ENCODE assay signal across 31 cellular contexts in the genomic region with DNA sequence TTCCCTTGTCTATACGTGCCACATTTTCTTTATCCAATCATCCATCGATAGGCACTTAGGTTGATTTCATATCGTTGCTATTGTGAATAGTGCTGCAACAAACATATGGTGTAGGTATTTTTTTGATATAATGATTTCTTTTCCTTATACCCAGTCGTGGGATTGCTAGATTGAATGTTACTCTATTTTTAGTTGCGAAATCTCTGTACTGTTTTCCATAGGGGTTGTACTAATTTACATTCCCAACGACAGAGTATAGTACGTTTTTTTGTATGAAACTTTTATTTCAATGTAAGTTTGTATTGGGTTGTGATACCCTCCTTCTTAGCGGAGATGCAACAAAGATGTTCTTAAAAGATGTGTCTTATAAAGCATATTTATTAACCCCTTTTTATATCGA.
"Had no signal": no experiment of that assay in that cellular context is flagged by ENCODE, and none has a peak within 500 bp of the region (broad histone marks: within the 10 kb centered on the region; RNA-seq: fewer than 3 reads in every experiment).

No MANE protein-coding gene starts in this region.

- H3K4me3 ChIP-seq: neural progenitor cell, ovary, psoas muscle, skin epidermis, smooth muscle cell, spleen, suprapubic skin, testis, tibial artery, transverse colon, upper lobe of right lung, uterus had no signal

- H3K36me3 ChIP-seq: neural progenitor cell, ovary, spleen, suprapubic skin, tibial artery, transverse colon, upper lobe of right lung, uterus had no signal

- H3K36me3 Mint-ChIP-seq: natural killer cell treated with Interleukin-12 subunit alpha and Interleukin-12 subunit beta and Interleukin-15 and Interleukin-18, amount 100 ng/mL, for 72 hours; neural progenitor cell; stimulated activated memory B cell treated with anti-CD40 and anti-IgM and Interleukin-4, amounts not matched to agents 10 μg/mL and 1 μg/mL and 100 μg/mL, for 72 hours; type B pancreatic cell had no signal

- H3K79me2 ChIP-seq: parathyroid adenoma had no signal

- H3K27me3 Mint-ChIP-seq: natural killer cell treated with Interleukin-12 subunit alpha and Interleukin-12 subunit beta and Interleukin-15 and Interleukin-18, amount 100 ng/mL, for 72 hours; stimulated activated memory B cell treated with anti-CD40 and anti-IgM and Interleukin-4, amounts not matched to agents 10 μg/mL and 1 μg/mL and 100 μg/mL, for 72 hours; type B pancreatic cell had no signal

- H3K27ac Mint-ChIP-seq: naive thymus-derived CD8-positive, alpha-beta T cell; natural killer cell treated with Interleukin-12 subunit alpha and Interleukin-12 subunit beta and Interleukin-15 and Interleukin-18, amount 100 ng/mL, for 72 hours; neural progenitor cell; progenitor cell of endocrine pancreas; stimulated activated memory B cell treated with anti-CD40 and anti-IgM and Interleukin-4, amounts not matched to agents 10 μg/mL and 1 μg/mL and 100 μg/mL, for 72 hours; stimulated activated naive CD8-positive, alpha-beta T cell treated with anti-CD3 and anti-CD28 coated beads, Interleukin-15, amount 100 ng/mL, for 72 hours; type B pancreatic cell had no signal

- H3K27me3 ChIP-seq: ovary, spleen, suprapubic skin, testis, tibial artery, transverse colon, upper lobe of right lung, uterus had no signal

- H3K9ac ChIP-seq: neural progenitor cell, parathyroid adenoma had no signal

- H3K27ac ChIP-seq: neural progenitor cell, ovary, parathyroid adenoma, psoas muscle, skin epidermis, spleen, suprapubic skin, testis, tibial artery, transverse colon, upper lobe of right lung, uterus had no signal

- H3K9me3 ChIP-seq: ovary, psoas muscle, suprapubic skin, testis, tibial artery, transverse colon, upper lobe of right lung, uterus had no signal

- H3K4me1 ChIP-seq: neural progenitor cell, parathyroid adenoma, uterus had no signal

- H2AFZ ChIP-seq: neural progenitor cell had no signal

- DNase-seq: naive thymus-derived CD8-positive, alpha-beta T cell; occipital lobe; ovary; posterior cingulate gyrus; psoas muscle; right cardiac atrium; spleen; stimulated activated CD4-positive, alpha-beta T cell treated with anti-CD3 and anti-CD28 coated beads, Interleukin-12 subunit alpha, Interleukin-12 subunit beta, amount 100 ng/mL, for 4 hours; stimulated activated CD4-positive, alpha-beta T cell treated with anti-CD3 and anti-CD28 coated beads, Interleukin-1b, Interleukin-23, amount 100 ng/mL, for 48 hours; stimulated activated CD4-positive, alpha-beta T cell treated with anti-CD3 and anti-CD28 coated beads, Interleukin-4, amount 100 ng/mL, for 1 hour; stimulated activated CD4-positive, alpha-beta T cell treated with anti-CD3 and anti-CD28 coated beads, Interleukin-4, amount 100 ng/mL, for 4 hours; stimulated activated CD8-positive, alpha-beta memory T cell treated with anti-CD3 and anti-CD28 coated beads, Interleukin-4, amount 100 ng/mL, for 48 hours; stimulated activated naive CD4-positive, alpha-beta T cell; stimulated activated naive CD8-positive, alpha-beta T cell treated with anti-CD3 and anti-CD28 coated beads, Interleukin-15, amount 100 ng/mL, for 72 hours; stimulated activated naive CD8-positive, alpha-beta T cell treated with anti-CD3 and anti-CD28 coated beads, Interleukin-15, Interleukin-2, amounts not matched to agents 100 U/mL and 50 U/mL, for 24 hours; substantia nigra; testis; tibial artery; transverse colon; upper lobe of right lung; uterus had no signal

- H3K4me2 ChIP-seq: neural progenitor cell, smooth muscle cell had no signal

- ATAC-seq: naive thymus-derived CD8-positive, alpha-beta T cell; natural killer cell treated with Interleukin-12 subunit alpha and Interleukin-12 subunit beta and Interleukin-15 and Interleukin-18, amount 100 ng/mL, for 72 hours; psoas muscle; right cardiac atrium; sciatic nerve; stimulated activated memory B cell treated with anti-CD40 and anti-IgM and Interleukin-4, amounts not matched to agents 10 μg/mL and 1 μg/mL and 100 μg/mL, for 72 hours; stimulated activated naive CD8-positive, alpha-beta T cell treated with anti-CD3 and anti-CD28 coated beads, Interleukin-15, amount 100 ng/mL, for 72 hours; stimulated activated naive CD8-positive, alpha-beta T cell treated with anti-CD3 and anti-CD28 coated beads, Interleukin-15, Interleukin-2, amounts not matched to agents 100 U/mL and 50 U/mL, for 24 hours; upper lobe of right lung had no signal

- H3K9me3 Mint-ChIP-seq: natural killer cell treated with Interleukin-12 subunit alpha and Interleukin-12 subunit beta and Interleukin-15 and Interleukin-18, amount 100 ng/mL, for 72 hours; neural progenitor cell; stimulated activated memory B cell treated with anti-CD40 and anti-IgM and Interleukin-4, amounts not matched to agents 10 μg/mL and 1 μg/mL and 100 μg/mL, for 72 hours; stimulated activated naive CD8-positive, alpha-beta T cell treated with anti-CD3 and anti-CD28 coated beads, Interleukin-15, amount 100 ng/mL, for 72 hours; type B pancreatic cell had no signal

- H3K4me3 Mint-ChIP-seq: naive thymus-derived CD8-positive, alpha-beta T cell; natural killer cell treated with Interleukin-12 subunit alpha and Interleukin-12 subunit beta and Interleukin-15 and Interleukin-18, amount 100 ng/mL, for 72 hours; neural progenitor cell; stimulated activated memory B cell treated with anti-CD40 and anti-IgM and Interleukin-4, amounts not matched to agents 10 μg/mL and 1 μg/mL and 100 μg/mL, for 72 hours; stimulated activated naive CD8-positive, alpha-beta T cell treated with anti-CD3 and anti-CD28 coated beads, Interleukin-15, amount 100 ng/mL, for 72 hours; type B pancreatic cell had no signal
